1 cellular context compared by ENCODE assay signal in genomic region chr4:705278-706082, GRCh38.
A peak's percentile ranks its signal among the peaks of the same experiment; 100 is the strongest.
TF ChIP-seq lines count a peak whose summit lies in the region.

TSS of gene PCGF3 (plus strand) at chr4:705832. CDS start at chr4:733681, 27,849 bp downstream.

TF ChIP-seq in HEK293, 187 proteins besides CTCF, POLR2A, EP300 and RAD21 (continued from another document and continues in another):
- TF ChIP-seq ZFP3 (tag by site-specific recombination; IDR thresholded peaks at IDR 0.05; ENCODE audit: low read depth) (no peak), ZBTB6 (tag by site-specific recombination; IDR thresholded peaks at IDR 0.05) (peak; percentile 64; the same call in 1 of the 2 replicates), ZBTB21 (tag by site-specific recombination; IDR thresholded peaks at IDR 0.05) (no peak), ZBTB48 (tag by site-specific recombination; IDR thresholded peaks at IDR 0.05) (peak; percentile 99), ZSCAN4 (tag by site-specific recombination; IDR thresholded peaks at IDR 0.05) (no peak), ZFHX2 (tag by site-specific recombination; conservative IDR thresholded peaks at IDR 0.05) (no peak), ZNF416 (tag by site-specific recombination; IDR thresholded peaks at IDR 0.05) (no peak), ZNF654 (tag by site-specific recombination; IDR thresholded peaks at IDR 0.05; ENCODE audit: low read depth) (no peak), ZNF596 (tag by site-specific recombination; IDR thresholded peaks at IDR 0.05) (no peak), EGR2 (tag by site-specific recombination; IDR thresholded peaks at IDR 0.05; ENCODE audit: low read depth) (no peak), ZBTB7A (tag by site-specific recombination; IDR thresholded peaks at IDR 0.05; ENCODE audit: low read depth) (0 out of 2 replicates have a peak, but pooled peaks have one; percentile 34), ZNF555 (tag by site-specific recombination; conservative IDR thresholded peaks at IDR 0.05) (no peak), ZNF2 (tag by site-specific recombination; IDR thresholded peaks at IDR 0.05) (no peak), ZNF600 (tag by site-specific recombination; IDR thresholded peaks at IDR 0.05) (0 out of 2 replicates have a peak, but pooled peaks have one; percentile 24), YY1 (tag by site-specific recombination; IDR thresholded peaks at IDR 0.05) (no peak), ZNF10 (tag by site-specific recombination; IDR thresholded peaks at IDR 0.05) (no peak), ZNF785 (tag by site-specific recombination; IDR thresholded peaks at IDR 0.05) (no peak), ZNF626 (tag by site-specific recombination; IDR thresholded peaks at IDR 0.05) (no peak), ZNF174 (tag by site-specific recombination; IDR thresholded peaks at IDR 0.05) (no peak), ZNF473 (tag by site-specific recombination; IDR thresholded peaks at IDR 0.05) (no peak), ZNF660 (tag by site-specific recombination; IDR thresholded peaks at IDR 0.05) (no peak), ZNF114 (tag by site-specific recombination; IDR thresholded peaks at IDR 0.05) (no peak), ZNF747 (tag by site-specific recombination; IDR thresholded peaks at IDR 0.05) (no peak), ZNF24 (tag by site-specific recombination; IDR thresholded peaks at IDR 0.05) (no peak), ZNF670 (tag by site-specific recombination; IDR thresholded peaks at IDR 0.05; ENCODE audit: low read depth) (no peak), ZNF544 (tag by site-specific recombination; IDR thresholded peaks at IDR 0.05) (no peak), ZXDB (tag by site-specific recombination; IDR thresholded peaks at IDR 0.05) (no peak), ZNF549 (tag by site-specific recombination; IDR thresholded peaks at IDR 0.05) (no peak), BCL11A (tag by site-specific recombination; IDR thresholded peaks at IDR 0.05; ENCODE audit: low read depth) (peak; percentile 98), ZSCAN5A (tag by site-specific recombination; IDR thresholded peaks at IDR 0.05) (no peak), MYNN (tag by site-specific recombination; IDR thresholded peaks at IDR 0.05; ENCODE audit: borderline replicate concordance) (no peak), ZBTB17 (tag by site-specific recombination; IDR thresholded peaks at IDR 0.05) (no peak), ZNF140 (tag by site-specific recombination; IDR thresholded peaks at IDR 0.05) (no peak), ZNF274 (IDR thresholded peaks at IDR 0.05; ENCODE audit: low read length) (no peak), ZNF274 (tag by site-specific recombination; IDR thresholded peaks at IDR 0.05; ENCODE audit: borderline replicate concordance) (no peak), ZNF280C (tag by site-specific recombination; IDR thresholded peaks at IDR 0.05) (no peak), ZNF112 (tag by site-specific recombination; IDR thresholded peaks at IDR 0.05) (no peak), KLF7 (tag by site-specific recombination; IDR thresholded peaks at IDR 0.05; ENCODE audit: borderline replicate concordance) (peak; percentile 20; the same call in 1 of the 2 replicates), KLF10 (tag by site-specific recombination; IDR thresholded peaks at IDR 0.05) (0 out of 2 replicates have a peak, but pooled peaks have one; percentile 29), TSHZ1 (tag by site-specific recombination; IDR thresholded peaks at IDR 0.05; ENCODE audit: borderline replicate concordance) (no peak), ZNF221 (tag by site-specific recombination; IDR thresholded peaks at IDR 0.05; ENCODE audit: borderline replicate concordance) (no peak), ZNF843 (tag by site-specific recombination; IDR thresholded peaks at IDR 0.05) (no peak), ZNF513 (tag by site-specific recombination; IDR thresholded peaks at IDR 0.05) (no peak), ZNF658 (tag by site-specific recombination; IDR thresholded peaks at IDR 0.05) (no peak), ZNF791 (tag by site-specific recombination; IDR thresholded peaks at IDR 0.05) (no peak), ZNF621 (tag by site-specific recombination; IDR thresholded peaks at IDR 0.05) (no peak), SP3 (tag by site-specific recombination; IDR thresholded peaks at IDR 0.05) (peak; percentile 80), ZNF350 (tag by site-specific recombination; IDR thresholded peaks at IDR 0.05) (no peak), TRIM28 (IDR thresholded peaks at IDR 0.05; ENCODE audit: borderline replicate concordance, low read length) (no peak), REPIN1 (tag by site-specific recombination; IDR thresholded peaks at IDR 0.05; ENCODE audit: low read depth) (no peak), ZBTB1 (tag by site-specific recombination; IDR thresholded peaks at IDR 0.05) (no peak), ZNF423 (tag by site-specific recombination; IDR thresholded peaks at IDR 0.05) (no peak), HOXC10 (CRISPR knock-in tag; IDR thresholded peaks at IDR 0.05) (no peak), ZNF629 (tag by site-specific recombination; IDR thresholded peaks at IDR 0.05) (no peak), ZFP69B (tag by site-specific recombination; IDR thresholded peaks at IDR 0.05) (no peak), KLF8 (tag by site-specific recombination; IDR thresholded peaks at IDR 0.05) (peak; percentile 97), ZNF571 (tag by site-specific recombination; IDR thresholded peaks at IDR 0.05) (no peak), ZNF155 (tag by site-specific recombination; IDR thresholded peaks at IDR 0.05) (no peak), ZNF132 (tag by site-specific recombination; IDR thresholded peaks at IDR 0.05; ENCODE audit: borderline replicate concordance) (no peak), SP2 (tag by site-specific recombination; IDR thresholded peaks at IDR 0.05) (peak; percentile 76), MZF1 (tag by site-specific recombination; IDR thresholded peaks at IDR 0.05; ENCODE audit: borderline replicate concordance) (no peak), ZNF248 (tag by site-specific recombination; IDR thresholded peaks at IDR 0.05) (no peak), ZNF311 (tag by site-specific recombination; IDR thresholded peaks at IDR 0.05; ENCODE audit: borderline replicate concordance) (no peak), BCL6B (tag by site-specific recombination; IDR thresholded peaks at IDR 0.05) (no peak), BCL11B (tag by site-specific recombination; IDR thresholded peaks at IDR 0.05; ENCODE audit: low read depth) (peak; percentile 100), ZNF354C (tag by site-specific recombination; IDR thresholded peaks at IDR 0.05; ENCODE audit: borderline replicate concordance, low read depth) (no peak), GLI2 (tag by site-specific recombination; IDR thresholded peaks at IDR 0.05; ENCODE audit: borderline replicate concordance, low read depth) (no peak), KLF1 (tag by site-specific recombination; IDR thresholded peaks at IDR 0.05) (peak; percentile 80), GLI4 (tag by site-specific recombination; IDR thresholded peaks at IDR 0.05) (no peak), ZNF239 (tag by site-specific recombination; IDR thresholded peaks at IDR 0.05) (no peak), ZNF792 (tag by site-specific recombination; IDR thresholded peaks at IDR 0.05) (no peak), SCRT1 (tag by site-specific recombination; IDR thresholded peaks at IDR 0.05; ENCODE audit: borderline replicate concordance) (no peak), ZEB2 (tag by site-specific recombination; IDR thresholded peaks at IDR 0.05) (no peak)
